ENCODE assay signal across 8 cellular contexts in the genomic region with DNA sequence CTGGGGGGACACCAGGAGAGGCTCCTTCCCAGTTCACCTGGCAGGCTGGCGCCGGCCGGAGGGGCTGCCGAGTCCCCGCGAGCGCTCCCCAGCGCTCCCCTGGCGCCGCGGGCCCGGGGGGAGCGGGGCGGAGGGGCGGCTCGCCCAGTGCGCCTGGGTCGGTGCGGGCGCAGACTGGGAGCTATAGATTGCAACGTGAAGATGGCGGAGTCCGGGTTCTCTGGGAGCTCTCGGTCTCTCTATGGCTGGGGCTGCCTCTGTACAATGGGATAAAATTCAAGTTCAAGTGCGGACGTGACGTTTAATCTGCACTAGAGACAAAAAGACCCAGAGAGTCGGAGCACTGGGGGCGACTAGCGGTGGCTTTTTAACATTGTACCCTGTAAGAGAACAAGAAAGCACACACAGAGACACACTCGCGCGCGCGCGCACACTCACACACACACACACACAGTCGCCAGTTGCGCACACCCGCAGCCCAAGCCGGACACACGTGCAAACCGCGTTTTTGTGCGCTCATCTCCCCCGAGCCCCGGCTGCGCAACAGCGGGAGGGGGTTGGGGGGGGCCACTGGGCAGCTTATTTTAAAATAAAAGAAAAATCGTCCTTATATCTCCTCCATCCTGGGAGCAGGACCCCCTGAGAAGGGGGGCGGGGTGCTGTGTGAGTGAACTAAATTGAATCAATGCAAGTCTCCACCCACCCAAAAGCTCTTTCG. TPM values are rescaled to one million over a fixed set of nuclear protein-coding genes. Genes with fewer than 3 reads are reported as not detected.
DNase-seq lines count a peak whose midpoint lies in the region; ATAC-seq and TF ChIP-seq lines count a peak whose summit lies in the region.

A gene (minus strand): TSS at position 247 of the 718 bp plus-strand sequence. CDS start 979 bp downstream, outside the sequence.

- intact Hi-C loops in ovary (cut with DNase I) = no loop called here
- intact Hi-C loops in tibial artery (cut with DNase I; ENCODE audit: low total_unique reads) = no loop called here

- H3K27me3 ChIP-seq in RWPE2 (ENCODE audit: insufficient read depth, poor library complexity, severe bottlenecking) (peaks cover 20% of the 10 kb centered on the region), ovary (no peaks in the 10 kb centered on the region), tibial artery (peaks cover 0 to 82% of the 10 kb centered on the region in 2 donors)

- no peak for TF ChIP-seq EP300 in ovary (IDR thresholded peaks at IDR 0.05)

- peak; percentile 91 for TF ChIP-seq CTCF in RWPE2 (IDR thresholded peaks at IDR 0.05; ENCODE audit: poor library complexity, severe bottlenecking)
- TF ChIP-seq CTCF in foreskin fibroblast (IDR thresholded peaks at IDR 0.05; ENCODE audit: low read depth, low read length) = peak; percentile 46
- TF ChIP-seq CTCF in ovary (IDR thresholded peaks at IDR 0.05) = no peak
- peak in 1 of 2 experiments; percentile 23 for TF ChIP-seq CTCF in tibial artery (IDR thresholded peaks at IDR 0.05)

- WGBS in ovary, 3 donors = 1% methylated on average over 51 of the region's 51 CpGs

- no peaks in the 10 kb centered on the region for H3K9me3 ChIP-seq in KOPT-K1 (ENCODE audit: insufficient read depth, low read length, poor library complexity, severe bottlenecking)
- H3K9me3 ChIP-seq in RWPE2 (ENCODE audit: severe bottlenecking) = no peaks in the 10 kb centered on the region
- no peaks in the 10 kb centered on the region for H3K9me3 ChIP-seq in ovary
- no peaks in the 10 kb centered on the region for H3K9me3 ChIP-seq in tibial artery

- H3K4me1 ChIP-seq in RWPE2 (ENCODE audit: insufficient read depth, poor library complexity, severe bottlenecking) (peaks cover 8% of the 10 kb centered on the region), ovary (ENCODE audit: insufficient read depth) (peaks cover 9% of the 10 kb centered on the region), tibial artery (peaks cover 0 to 54% (median 46%) of the 10 kb centered on the region in 4 donors)

- ATAC-seq in GM21723 (IDR thresholded peaks at IDR 0.05; ENCODE audit: unreplicated experiment) = peak; percentile 67
- peak; percentile 66 for ATAC-seq in RWPE2 (ENCODE audit: low read depth)

- H3K27ac ChIP-seq in KOPT-K1 (ENCODE audit: low read depth, low read length, poor library complexity, severe bottlenecking) = peak within 1 kb of the TSS; percentile 94
- H3K27ac ChIP-seq in RWPE2 (ENCODE audit: poor library complexity, severe bottlenecking) = peak within 1 kb of the TSS; percentile 22
- H3K27ac ChIP-seq in ovary = no peak within 1 kb of the TSS
- no peak within 1 kb of the TSS for H3K27ac ChIP-seq in tibial artery

- peaks cover 19% of the 10 kb centered on the region for H3K36me3 ChIP-seq in KOPT-K1 (ENCODE audit: insufficient read depth, low read length)
- no peaks in the 10 kb centered on the region for H3K36me3 ChIP-seq in RWPE2 (ENCODE audit: low read depth)
- no peaks in the 10 kb centered on the region for H3K36me3 ChIP-seq in ovary
- no peaks in the 10 kb centered on the region for H3K36me3 ChIP-seq in tibial artery

- H3K4me3 ChIP-seq in RWPE2 (ENCODE audit: severe bottlenecking) (peak within 1 kb of the TSS; percentile 56), foreskin fibroblast (ENCODE audit: low read depth in 1 of 2, low read length in 2 of 2) (peak within 1 kb of the TSS; percentile 49 to 54), ovary (peak within 1 kb of the TSS; percentile 28), tibial artery (peak within 1 kb of the TSS; percentile 19 to 41)

- DNase-seq in DMS53 (lab: John Stamatoyannopoulos, UW) (peak; percentile 87), RWPE2 (ENCODE audit: low spot score) (no peak), foreskin fibroblast (peak; percentile 79 to 88), ovary (peak; percentile 24 to 58 (median 36)), tibial artery (peak; percentile 47 to 66)
- peak; percentile 83 for DNase-seq in activated T-helper 9 cell treated with anti-CD3 and anti-CD28 coated beads, Interleukin-2, amount 50 U/mL, for 16 hours (ENCODE audit: low read depth)

- no peak for TF ChIP-seq POLR2A in ovary (IDR thresholded peaks at IDR 0.05)

RNA-seq across cellular contexts. Expression of the gene that starts here (rescaled TPM):
- total RNA-seq in ovary = under 1 TPM; 0.20 to 0.84 (median 0.46) TPM
- under 1 TPM; 0.08 to 0.33 TPM for polyA plus RNA-seq in ovary

Comparison
In these comparisons a context has a peak if more than half of its experiments do, and no peak if none do; other contexts are left out.
1. Peak in DNase-seq and H3K4me3 ChIP-seq in ovary; RNA of the gene not detected or under 1 TPM.
2. H3K27ac ChIP-seq: peak in KOPT-K1 (single experiment) and RWPE2 (single experiment); none in ovary (0 of 2) and tibial artery (0 of 2).
3. CTCF ChIP-seq: peak in RWPE2 (single experiment) and foreskin fibroblast (single experiment); none in ovary (0 of 3).
4. Peak in every context shown above with its lines, with median percentiles within 50 percentile points of each other: H3K4me3 ChIP-seq.